10 cellular contexts compared by ENCODE assay signal in genomic region chr1:55584521-55585401, GRCh38.
A peak's percentile ranks its signal among the peaks of the same experiment; 100 is the strongest.
DNase-seq lines count a peak whose midpoint lies in the region; ATAC-seq and TF ChIP-seq lines count a peak whose summit lies in the region.
"Had no signal": no experiment of that assay in that cellular context is flagged by ENCODE, and none has a peak within 500 bp of the region (broad histone marks: within the 10 kb centered on the region; RNA-seq: fewer than 3 reads in every experiment).

No MANE protein-coding gene starts in this region.

- ATAC-seq in GM19328 (IDR thresholded peaks at IDR 0.05; ENCODE audit: unreplicated experiment) (no peak), HG03108 (IDR thresholded peaks at IDR 0.05; ENCODE audit: unreplicated experiment) (no peak)
- no peak for ATAC-seq in stimulated activated naive CD8-positive, alpha-beta T cell treated with anti-CD3 and anti-CD28 coated beads, Interleukin-15, Interleukin-2, amounts not matched to agents 100 U/mL and 50 U/mL, for 24 hours

- no peak overlapping the region for H3K27ac Mint-ChIP-seq in Calu3 (ENCODE audit: unreplicated experiment)

- H3K4me1 Mint-ChIP-seq in Calu3 (ENCODE audit: low read depth, unreplicated experiment) = peaks cover 7% of the 10 kb centered on the region

- DNase-seq in ELF-1 (ENCODE audit: low read depth, low spot score) = peak; percentile 27
- DNase-seq in NCI-H446 treated with DMSO at 0.1 percent for 48 hours (lab: John Stamatoyannopoulos, UW) = peak; percentile 90
- DNase-seq in fibroblast of pulmonary artery (ENCODE audit: low read depth) = peak; percentile 51
- DNase-seq in putamen (ENCODE audit: low spot score) = peak; percentile 47
- no peak for DNase-seq in Calu3
- DNase-seq in stimulated activated naive CD8-positive, alpha-beta T cell treated with anti-CD3 and anti-CD28 coated beads, Interleukin-15, Interleukin-2, amounts not matched to agents 100 U/mL and 50 U/mL, for 24 hours = no peak
- DNase-seq: activated CD4-positive, alpha-beta T cell treated with anti-CD3 and anti-CD28 coated beads for 4 hours; stimulated activated CD8-positive, alpha-beta memory T cell treated with anti-CD3 and anti-CD28 coated beads, Interleukin-4, amount 100 ng/mL, for 48 hours had no signal

- H3K4me3 Mint-ChIP-seq in Calu3 (ENCODE audit: low read depth, unreplicated experiment) = no peak overlapping the region

- H3K27me3 Mint-ChIP-seq in Calu3 (ENCODE audit: unreplicated experiment) = no peaks in the 10 kb centered on the region

- CTCF ChIA-PET in Calu3 (lab: Charles Lee) = no interaction called here

- H3K4me3 ChIP-seq in fibroblast of pulmonary artery (replicated peaks; ENCODE audit: low read depth, low read length) = no peak overlapping the region

- no TSS peak for BruUV-seq in Calu3 (replicated peaks; lab: Mats Ljungman, UMichigan)

- H3K36me3 Mint-ChIP-seq in Calu3 (ENCODE audit: insufficient read depth, unreplicated experiment) = no peaks in the 10 kb centered on the region

- TF ChIP-seq CTCF in fibroblast of pulmonary artery (IDR thresholded peaks at IDR 0.05; ENCODE audit: low read length, missing control alignments) (peak; percentile 25), Calu3 (IDR thresholded peaks at IDR 0.05; ENCODE audit: unreplicated experiment) (no peak)

- intact Hi-C loops in Calu3 (cut with micrococcal nuclease; ENCODE audit: unreplicated experiment) = no loop called here

- peaks cover 2% of the 10 kb centered on the region for H3K9me3 Mint-ChIP-seq in Calu3 (ENCODE audit: low read depth, unreplicated experiment)

Comparison
In these comparisons a context has a peak if more than half of its experiments do, and no peak if none do; other contexts are left out.
1. DNase-seq: peak in ELF-1 (single experiment), NCI-H446 treated with DMSO at 0.1 percent for 48 hours (single experiment), fibroblast of pulmonary artery (single experiment) and putamen (single experiment); none in Calu3 (single experiment) and stimulated activated naive CD8-positive, alpha-beta T cell treated with anti-CD3 and anti-CD28 coated beads, Interleukin-15, Interleukin-2, amounts not matched to agents 100 U/mL and 50 U/mL, for 24 hours (single experiment).